ENCODE assay signal across 13 cellular contexts in the genomic region with DNA sequence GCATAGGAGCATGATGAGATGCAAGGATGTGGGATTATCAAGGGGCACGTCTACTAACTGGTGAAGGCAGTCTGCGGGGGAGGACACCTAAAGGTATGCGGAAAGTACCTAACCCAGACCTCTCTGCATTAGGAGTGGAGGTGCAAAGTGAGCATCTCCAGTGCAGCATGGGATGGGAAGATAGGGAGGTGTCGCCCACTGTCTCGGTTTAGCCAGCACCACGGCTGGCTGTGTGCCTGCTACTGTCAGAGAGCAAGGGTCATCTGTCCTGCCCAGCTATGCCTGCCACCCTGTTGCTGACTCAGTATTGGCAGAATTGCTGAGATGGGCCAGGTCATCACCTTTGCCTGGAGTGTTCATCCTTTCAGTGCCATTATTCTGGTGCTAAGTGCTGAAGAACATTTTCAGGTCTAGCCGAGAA. TPM values are rescaled to one million over a fixed set of nuclear protein-coding genes. Genes with fewer than 3 reads are reported as not detected.
A peak's percentile ranks its signal among the peaks of the same experiment; 100 is the strongest.
DNase-seq lines count a peak whose midpoint lies in the region; ATAC-seq and TF ChIP-seq lines count a peak whose summit lies in the region.
"Had no signal": no experiment of that assay in that cellular context is flagged by ENCODE, and none has a peak within 500 bp of the region (broad histone marks: within the 10 kb centered on the region; RNA-seq: fewer than 3 reads in every experiment).

No MANE protein-coding gene starts in this region.

- H3K36me3 ChIP-seq in esophagus squamous epithelium, result peaks cover 0 to 58% (median 0%) of the 10 kb centered on the region in 3 donors

- DNase-seq in WTC11 (ENCODE audit: low spot score), result no peak
- peak; percentile 54 for DNase-seq in activated naive CD8-positive, alpha-beta T cell treated with anti-CD3 and anti-CD28 coated beads, Interleukin-2, amount 50 U/mL, for 24 hours
- DNase-seq in stimulated activated CD4-positive, alpha-beta T cell treated with anti-CD3 and anti-CD28 coated beads, Interleukin-4, amount 100 ng/mL, for 24 hours, result peak; percentile 50
- no peak for DNase-seq in Calu3
- no peak for DNase-seq in esophagus squamous epithelium (lab: John Stamatoyannopoulos, UW)
- no peak for DNase-seq in mesothelial cell of epicardium (ENCODE audit: low spot score in 2 of 2, unreplicated experiment in 2 of 2)
- DNase-seq: foreskin fibroblast, MV-4-11, NCI-H446 treated with DMSO at 0.1 percent for 48 hours, pancreas had no signal

- no TSS peak for BruUV-seq in Calu3 (replicated peaks; lab: Mats Ljungman, UMichigan)

- H3K4me3 Mint-ChIP-seq in WTC11, result no peak overlapping the region
- H3K4me3 Mint-ChIP-seq in activated naive CD8-positive, alpha-beta T cell treated with anti-CD3 and anti-CD28 coated beads, Interleukin-2, amount 50 U/mL, for 24 hours, result peak overlapping the region; percentile 33
- H3K4me3 Mint-ChIP-seq in Calu3 (ENCODE audit: low read depth, unreplicated experiment), result no peak overlapping the region
- H3K4me3 Mint-ChIP-seq in mesothelial cell of epicardium, result no peak overlapping the region

- no peaks in the 10 kb centered on the region for H3K9me3 Mint-ChIP-seq in WTC11
- H3K9me3 Mint-ChIP-seq in activated naive CD8-positive, alpha-beta T cell treated with anti-CD3 and anti-CD28 coated beads, Interleukin-2, amount 50 U/mL, for 24 hours, result peaks cover 4% of the 10 kb centered on the region
- H3K9me3 Mint-ChIP-seq in Calu3 (ENCODE audit: low read depth, unreplicated experiment), result no peaks in the 10 kb centered on the region
- H3K9me3 Mint-ChIP-seq in mesothelial cell of epicardium, result no peaks in the 10 kb centered on the region

- TF ChIP-seq POLR2A in GM18505 (IDR thresholded peaks at IDR 0.05; ENCODE audit: borderline replicate concordance, extremely low read depth, insufficient read depth, insufficient read length) (peak; percentile 38), esophagus squamous epithelium (IDR thresholded peaks at IDR 0.05) (no peak)

- WGBS in esophagus squamous epithelium, 2 donors, result 66 to 82% methylated on average over 7 of the region's 7 CpGs

- no peak for ATAC-seq in GM18505 (IDR thresholded peaks at IDR 0.05; ENCODE audit: unreplicated experiment)
- no peak for ATAC-seq in WTC11
- ATAC-seq in activated naive CD8-positive, alpha-beta T cell treated with anti-CD3 and anti-CD28 coated beads, Interleukin-2, amount 50 U/mL, for 24 hours, result peak; percentile 59
- ATAC-seq in GM21576 (IDR thresholded peaks at IDR 0.05; ENCODE audit: unreplicated experiment), result no peak
- ATAC-seq: pancreas had no signal

- H3K27ac Mint-ChIP-seq in WTC11 (peak overlapping the region; percentile 42; the same call in 1 of the 2 replicates), Calu3 (ENCODE audit: unreplicated experiment) (no peak overlapping the region), mesothelial cell of epicardium (no peak overlapping the region)
- H3K27ac Mint-ChIP-seq in activated naive CD8-positive, alpha-beta T cell treated with anti-CD3 and anti-CD28 coated beads, Interleukin-2, amount 50 U/mL, for 24 hours, result peak overlapping the region; percentile 86

- no peaks in the 10 kb centered on the region for H3K27me3 ChIP-seq in esophagus squamous epithelium
- H3K27me3 ChIP-seq: pancreas had no signal

- H3K27ac ChIP-seq in esophagus squamous epithelium, result no peak overlapping the region
- H3K27ac ChIP-seq: HL-60, pancreas had no signal

- TF ChIP-seq CTCF in WTC11 (IDR thresholded peaks at IDR 0.05) (no peak), Calu3 (IDR thresholded peaks at IDR 0.05; ENCODE audit: unreplicated experiment) (no peak), esophagus squamous epithelium (IDR thresholded peaks at IDR 0.05) (no peak), mesothelial cell of epicardium (IDR thresholded peaks at IDR 0.05; ENCODE audit: unreplicated experiment) (no peak)

- CTCF ChIA-PET in WTC11 (lab: Charles Lee) (interaction anchor here (0.5 to 1.0 kb wide), 3 partner anchors 13 to 230 kb away, joined by 3 read pairs; no protein-coding TSS in a partner anchor), Calu3 (lab: Charles Lee) (interaction anchor here (0.6 to 0.9 kb wide), 2 partner anchors 15 to 207 kb away, joined by 3 to 5 read pairs; no protein-coding TSS in a partner anchor)

- POLR2A ChIA-PET in WTC11 (lab: Charles Lee), result no interaction called here

- H3K4me3 ChIP-seq in esophagus squamous epithelium, result no peak overlapping the region
- H3K4me3 ChIP-seq: pancreas had no signal

- H3K4me1 Mint-ChIP-seq in WTC11, result peaks cover 52% of the 10 kb centered on the region
- H3K4me1 Mint-ChIP-seq in activated naive CD8-positive, alpha-beta T cell treated with anti-CD3 and anti-CD28 coated beads, Interleukin-2, amount 50 U/mL, for 24 hours, result peaks cover 95% of the 10 kb centered on the region
- H3K4me1 Mint-ChIP-seq in Calu3 (ENCODE audit: low read depth, unreplicated experiment), result peaks cover 8% of the 10 kb centered on the region
- peaks cover 3% of the 10 kb centered on the region for H3K4me1 Mint-ChIP-seq in mesothelial cell of epicardium

- H3K27me3 Mint-ChIP-seq in WTC11 (ENCODE audit: low read depth) (no peaks in the 10 kb centered on the region), Calu3 (ENCODE audit: unreplicated experiment) (no peaks in the 10 kb centered on the region), mesothelial cell of epicardium (ENCODE audit: low read depth) (no peaks in the 10 kb centered on the region)
- no peaks in the 10 kb centered on the region for H3K27me3 Mint-ChIP-seq in activated naive CD8-positive, alpha-beta T cell treated with anti-CD3 and anti-CD28 coated beads, Interleukin-2, amount 50 U/mL, for 24 hours

- peaks cover 0 to 19% (median 0%) of the 10 kb centered on the region in 3 donors for H3K4me1 ChIP-seq in esophagus squamous epithelium
- H3K4me1 ChIP-seq: pancreas had no signal

- H3K36me3 Mint-ChIP-seq in WTC11 (peaks cover 28% of the 10 kb centered on the region), Calu3 (ENCODE audit: insufficient read depth, unreplicated experiment) (no peaks in the 10 kb centered on the region), mesothelial cell of epicardium (peaks cover 34% of the 10 kb centered on the region)
- peaks cover 65% of the 10 kb centered on the region for H3K36me3 Mint-ChIP-seq in activated naive CD8-positive, alpha-beta T cell treated with anti-CD3 and anti-CD28 coated beads, Interleukin-2, amount 50 U/mL, for 24 hours (ENCODE audit: low read depth)

- H3K9me3 ChIP-seq in esophagus squamous epithelium, result no peaks in the 10 kb centered on the region
- H3K9me3 ChIP-seq: pancreas had no signal

- intact Hi-C loops in Calu3 (cut with micrococcal nuclease; ENCODE audit: unreplicated experiment) (loop anchor here (5.0 kb wide), 1 partner anchor 247 kb away; no protein-coding TSS in a partner anchor), esophagus squamous epithelium (cut with DNase I) (no loop called here)

TF ChIP-seq in WTC11, 78 proteins besides CTCF, POLR2A, EP300 and RAD21 (continues in another document):
- TF ChIP-seq, protein P1, sequence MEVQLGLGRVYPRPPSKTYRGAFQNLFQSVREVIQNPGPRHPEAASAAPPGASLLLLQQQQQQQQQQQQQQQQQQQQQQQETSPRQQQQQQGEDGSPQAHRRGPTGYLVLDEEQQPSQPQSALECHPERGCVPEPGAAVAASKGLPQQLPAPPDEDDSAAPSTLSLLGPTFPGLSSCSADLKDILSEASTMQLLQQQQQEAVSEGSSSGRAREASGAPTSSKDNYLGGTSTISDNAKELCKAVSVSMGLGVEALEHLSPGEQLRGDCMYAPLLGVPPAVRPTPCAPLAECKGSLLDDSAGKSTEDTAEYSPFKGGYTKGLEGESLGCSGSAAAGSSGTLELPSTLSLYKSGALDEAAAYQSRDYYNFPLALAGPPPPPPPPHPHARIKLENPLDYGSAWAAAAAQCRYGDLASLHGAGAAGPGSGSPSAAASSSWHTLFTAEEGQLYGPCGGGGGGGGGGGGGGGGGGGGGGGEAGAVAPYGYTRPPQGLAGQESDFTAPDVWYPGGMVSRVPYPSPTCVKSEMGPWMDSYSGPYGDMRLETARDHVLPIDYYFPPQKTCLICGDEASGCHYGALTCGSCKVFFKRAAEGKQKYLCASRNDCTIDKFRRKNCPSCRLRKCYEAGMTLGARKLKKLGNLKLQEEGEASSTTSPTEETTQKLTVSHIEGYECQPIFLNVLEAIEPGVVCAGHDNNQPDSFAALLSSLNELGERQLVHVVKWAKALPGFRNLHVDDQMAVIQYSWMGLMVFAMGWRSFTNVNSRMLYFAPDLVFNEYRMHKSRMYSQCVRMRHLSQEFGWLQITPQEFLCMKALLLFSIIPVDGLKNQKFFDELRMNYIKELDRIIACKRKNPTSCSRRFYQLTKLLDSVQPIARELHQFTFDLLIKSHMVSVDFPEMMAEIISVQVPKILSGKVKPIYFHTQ (CRISPR knock-in tag; IDR thresholded peaks at IDR 0.05), result no peak
- no peak for TF ChIP-seq ZNF138 (CRISPR knock-in tag; conservative IDR thresholded peaks at IDR 0.05)
- TF ChIP-seq ZNF232 (CRISPR knock-in tag; IDR thresholded peaks at IDR 0.05), result no peak
- TF ChIP-seq, protein P2, sequence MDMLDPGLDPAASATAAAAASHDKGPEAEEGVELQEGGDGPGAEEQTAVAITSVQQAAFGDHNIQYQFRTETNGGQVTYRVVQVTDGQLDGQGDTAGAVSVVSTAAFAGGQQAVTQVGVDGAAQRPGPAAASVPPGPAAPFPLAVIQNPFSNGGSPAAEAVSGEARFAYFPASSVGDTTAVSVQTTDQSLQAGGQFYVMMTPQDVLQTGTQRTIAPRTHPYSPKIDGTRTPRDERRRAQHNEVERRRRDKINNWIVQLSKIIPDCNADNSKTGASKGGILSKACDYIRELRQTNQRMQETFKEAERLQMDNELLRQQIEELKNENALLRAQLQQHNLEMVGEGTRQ (CRISPR knock-in tag; IDR thresholded peaks at IDR 0.05), result no peak
- no peak for TF ChIP-seq JAZF1 (CRISPR knock-in tag; IDR thresholded peaks at IDR 0.05)
- no peak for TF ChIP-seq CREM (CRISPR knock-in tag; IDR thresholded peaks at IDR 0.05)
- TF ChIP-seq, protein P3, sequence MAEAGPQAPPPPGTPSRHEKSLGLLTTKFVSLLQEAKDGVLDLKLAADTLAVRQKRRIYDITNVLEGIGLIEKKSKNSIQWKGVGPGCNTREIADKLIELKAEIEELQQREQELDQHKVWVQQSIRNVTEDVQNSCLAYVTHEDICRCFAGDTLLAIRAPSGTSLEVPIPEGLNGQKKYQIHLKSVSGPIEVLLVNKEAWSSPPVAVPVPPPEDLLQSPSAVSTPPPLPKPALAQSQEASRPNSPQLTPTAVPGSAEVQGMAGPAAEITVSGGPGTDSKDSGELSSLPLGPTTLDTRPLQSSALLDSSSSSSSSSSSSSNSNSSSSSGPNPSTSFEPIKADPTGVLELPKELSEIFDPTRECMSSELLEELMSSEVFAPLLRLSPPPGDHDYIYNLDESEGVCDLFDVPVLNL (CRISPR knock-in tag; IDR thresholded peaks at IDR 0.05; ENCODE audit: borderline replicate concordance, low read depth), result no peak
- TF ChIP-seq TP53 (CRISPR knock-in tag; IDR thresholded peaks at IDR 0.05), result no peak

RNA-seq across cellular contexts. Expression of a gene that starts 40.1 kb away (rescaled TPM):
- total RNA-seq in WTC11 (2021), result 20.1 to 21.7 TPM (median 21.4 TPM) in 3 replicates
- 16.3 and 16.8 TPM in 2 replicates for total RNA-seq in Calu3 (2022)
- total RNA-seq in esophagus squamous epithelium, result 10 to 100 TPM in 3 of 4 donors, 1 to 10 TPM in 1; 8.0 to 17.2 (median 15.4) TPM
- 10.6 to 13.2 TPM (median 12.3 TPM) in 3 replicates for total RNA-seq in mesothelial cell of epicardium

RNA-seq across cellular contexts. Expression of a gene that starts 40.4 kb away (rescaled TPM):
- total RNA-seq in WTC11 (2021), result 26.5 to 27.8 TPM (median 26.6 TPM) in 3 replicates
- total RNA-seq in Calu3 (2022), result 14.7 and 16.8 TPM in 2 replicates
- total RNA-seq in esophagus squamous epithelium, result 10 to 100 TPM in 2 of 4 donors, 1 to 10 TPM in 2; 2.8 to 21.9 (median 10.0) TPM
- 15.4 to 19.3 TPM (median 17.2 TPM) in 3 replicates for total RNA-seq in mesothelial cell of epicardium

Comparison
In these comparisons a context has a peak if more than half of its experiments do, and no peak if none do; other contexts are left out.
1. DNase-seq: peak in activated naive CD8-positive, alpha-beta T cell treated with anti-CD3 and anti-CD28 coated beads, Interleukin-2, amount 50 U/mL, for 24 hours (single experiment) and stimulated activated CD4-positive, alpha-beta T cell treated with anti-CD3 and anti-CD28 coated beads, Interleukin-4, amount 100 ng/mL, for 24 hours (single experiment); none in WTC11 (single experiment), Calu3 (single experiment), esophagus squamous epithelium (single experiment) and mesothelial cell of epicardium (0 of 2).
2. H3K27ac Mint-ChIP-seq: peak in WTC11 (single experiment) and activated naive CD8-positive, alpha-beta T cell treated with anti-CD3 and anti-CD28 coated beads, Interleukin-2, amount 50 U/mL, for 24 hours (single experiment); none in Calu3 (single experiment) and mesothelial cell of epicardium (single experiment).